14 cellular contexts compared by ENCODE assay signal in the genomic region with DNA sequence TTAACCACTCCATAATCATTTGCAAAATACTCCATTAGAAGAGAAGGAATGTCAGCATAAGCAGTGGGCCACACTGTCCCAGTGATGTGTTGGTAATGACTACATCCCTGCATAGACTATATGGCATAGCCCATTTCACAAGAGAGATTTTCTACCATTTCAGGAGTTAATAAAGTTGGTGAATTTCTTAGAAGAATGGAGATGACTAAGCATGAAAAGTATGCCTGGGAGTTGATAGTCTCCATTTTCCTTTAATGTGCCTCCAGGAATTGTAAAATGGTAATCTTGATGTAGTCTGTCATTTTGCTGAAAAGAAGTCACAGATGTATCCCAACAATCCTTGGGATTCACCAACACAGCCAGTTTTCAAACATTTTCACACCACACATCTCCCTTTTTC.
"Had no signal": no experiment of that assay in that cellular context is flagged by ENCODE, and none has a peak within 500 bp of the region (broad histone marks: within the 10 kb centered on the region; RNA-seq: fewer than 3 reads in every experiment).

No MANE protein-coding gene starts in this region.

- H3K4me1 ChIP-seq: heart left ventricle, left ventricle myocardium inferior had no signal

- H3K27me3 ChIP-seq: brain microvascular endothelial cell, heart left ventricle had no signal

- DNase-seq: activated CD4-positive, alpha-beta T cell treated with anti-CD3 and anti-CD28 coated beads for 4 hours; activated CD8-positive, alpha-beta memory T cell treated with anti-CD3 and anti-CD28 coated beads, Interleukin-2, amount 50 U/mL, for 4 hours; activated CD8-positive, alpha-beta T cell treated with anti-CD3 and anti-CD28 coated beads for 36 hours; activated naive CD4-positive, alpha-beta T cell; brain microvascular endothelial cell; cerebellar nuclear complex; foreskin melanocyte; heart left ventricle; left ventricle myocardium inferior; nephron progenitor cell; stimulated activated CD4-positive, alpha-beta T cell treated with anti-CD3 and anti-CD28 coated beads, Interleukin-15, amount 100 ng/mL, for 24 hours; stimulated activated CD4-positive, alpha-beta T cell treated with anti-CD3 and anti-CD28 coated beads, Interleukin-4, amount 100 ng/mL, for 24 hours; T-helper 1 cell had no signal

- H3K36me3 ChIP-seq: brain microvascular endothelial cell, heart left ventricle, left ventricle myocardium inferior had no signal

- H3K4me3 ChIP-seq: heart left ventricle, left ventricle myocardium inferior had no signal

- H3K27ac ChIP-seq: brain microvascular endothelial cell, heart left ventricle, left ventricle myocardium inferior had no signal

- ATAC-seq: activated CD8-positive, alpha-beta T cell treated with anti-CD3 and anti-CD28 coated beads for 36 hours; heart left ventricle had no signal

- FAIRE-seq: islet of Langerhans had no signal

- H3K9me3 ChIP-seq: left ventricle myocardium inferior had no signal
